1 cellular context compared by ENCODE assay signal in the genomic region with DNA sequence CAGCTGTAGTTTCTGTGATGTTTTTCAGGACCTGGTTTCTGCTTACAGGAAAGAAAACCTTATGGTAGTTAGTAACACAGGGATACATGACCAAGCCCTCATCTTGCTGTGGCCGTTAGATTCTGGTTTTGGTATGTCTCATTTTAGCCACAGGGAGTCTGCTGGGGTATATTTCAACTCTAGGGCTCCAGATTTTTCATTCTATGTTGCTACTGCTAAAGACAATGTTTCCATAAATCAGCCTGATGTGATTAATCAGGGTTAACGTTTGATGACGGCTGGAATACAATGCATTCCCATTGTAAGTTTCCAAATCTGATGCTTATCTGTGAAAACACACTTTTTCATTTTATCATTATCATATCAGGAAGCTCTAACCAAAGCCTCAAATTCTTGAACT.
A peak's percentile ranks its signal among the peaks of the same experiment; 100 is the strongest.
TF ChIP-seq lines count a peak whose summit lies in the region.

No MANE protein-coding gene starts in this region.

TF ChIP-seq in SK-N-SH, 30 proteins besides CTCF, POLR2A, EP300 and RAD21 (continued from another document):
- TF ChIP-seq, protein P1, sequence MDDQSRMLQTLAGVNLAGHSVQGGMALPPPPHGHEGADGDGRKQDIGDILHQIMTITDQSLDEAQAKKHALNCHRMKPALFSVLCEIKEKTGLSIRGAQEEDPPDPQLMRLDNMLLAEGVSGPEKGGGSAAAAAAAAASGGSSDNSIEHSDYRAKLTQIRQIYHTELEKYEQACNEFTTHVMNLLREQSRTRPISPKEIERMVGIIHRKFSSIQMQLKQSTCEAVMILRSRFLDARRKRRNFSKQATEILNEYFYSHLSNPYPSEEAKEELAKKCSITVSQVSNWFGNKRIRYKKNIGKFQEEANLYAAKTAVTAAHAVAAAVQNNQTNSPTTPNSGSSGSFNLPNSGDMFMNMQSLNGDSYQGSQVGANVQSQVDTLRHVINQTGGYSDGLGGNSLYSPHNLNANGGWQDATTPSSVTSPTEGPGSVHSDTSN (IDR thresholded peaks at IDR 0.05) = peak; percentile 54; the same call in 1 of the 2 replicates
- peak; percentile 52 for TF ChIP-seq TCF12 (IDR thresholded peaks at IDR 0.05)
